ENCODE assay signal across 10 cellular contexts in genomic region chr11:125112235-125112604, GRCh38. TPM values are rescaled to one million over a fixed set of nuclear protein-coding genes. Genes with fewer than 3 reads are reported as not detected.
DNase-seq lines count a peak whose midpoint lies in the region; ATAC-seq and TF ChIP-seq lines count a peak whose summit lies in the region.
"Had no signal": no experiment of that assay in that cellular context is flagged by ENCODE, and none has a peak within 500 bp of the region (broad histone marks: within the 10 kb centered on the region; RNA-seq: fewer than 3 reads in every experiment).

No MANE protein-coding gene starts in this region.

- peaks cover 21% of the 10 kb centered on the region for H3K79me2 ChIP-seq in MM.1S (ENCODE audit: low read length)

- no peaks in the 10 kb centered on the region for H3K9me2 ChIP-seq in MM.1S (replicated peaks; ENCODE audit: insufficient read depth, low read length)

- H3K27me3 ChIP-seq in MM.1S (replicated peaks; ENCODE audit: insufficient read depth, low read length), result no peaks in the 10 kb centered on the region
- no peaks in the 10 kb centered on the region for H3K27me3 ChIP-seq in dorsolateral prefrontal cortex

- H3F3A ChIP-seq in MM.1S (ENCODE audit: insufficient read depth, low read length), result peaks cover 5% of the 10 kb centered on the region; the same call in 1 of the 2 replicates

- no peaks in the 10 kb centered on the region for H4K20me1 ChIP-seq in MM.1S (ENCODE audit: insufficient read depth, low read length)

- peak overlapping the region; percentile 21; the same call in 1 of the 2 replicates for H3K9ac ChIP-seq in MM.1S (ENCODE audit: low read length)

- H3K27ac Mint-ChIP-seq in neural crest cell (ENCODE audit: unreplicated experiment), result peak overlapping the region; percentile 76

- H3K27me3 Mint-ChIP-seq in neural crest cell (ENCODE audit: low read depth), result peaks cover 9% of the 10 kb centered on the region

- peak overlapping the region; percentile 95 for H3K4me3 Mint-ChIP-seq in neural crest cell

- H3K36me3 ChIP-seq in MM.1S (replicated peaks; ENCODE audit: insufficient read depth, low read length), result no peaks in the 10 kb centered on the region

- peaks cover 11% of the 10 kb centered on the region for H3K4me1 ChIP-seq in MM.1S (ENCODE audit: low read length)

- H3K4me2 ChIP-seq in MM.1S (ENCODE audit: low read depth, low read length), result peak overlapping the region; percentile 64

- peaks cover 22% of the 10 kb centered on the region for H3K4me1 Mint-ChIP-seq in neural crest cell

- peak overlapping the region; percentile 59 for H2AFZ ChIP-seq in MM.1S (ENCODE audit: low read length)

- H3K36me3 Mint-ChIP-seq in neural crest cell (ENCODE audit: low read depth), result peaks cover 18% of the 10 kb centered on the region

- intact Hi-C loops in dorsolateral prefrontal cortex (cut with DNase I), result loop anchor here (5.0 to 10.0 kb wide), 6 partner anchors 50 to 515 kb away; partner anchors contain the start of genes CCDC15 (in 2 of the 2), CHEK1 (in 1 of the 2), FEZ1 (in 1 of the 2) and PKNOX2 (in 1 of the 2)

- ATAC-seq in HG03571 (IDR thresholded peaks at IDR 0.05; ENCODE audit: unreplicated experiment), result no peak

- no peaks in the 10 kb centered on the region for H3K9me3 ChIP-seq in MM.1S (replicated peaks; ENCODE audit: insufficient read depth, low read length)

- H3K9me3 Mint-ChIP-seq in neural crest cell, result peaks cover 4% of the 10 kb centered on the region

- TF ChIP-seq CTCF in C4-2B (conservative IDR thresholded peaks at IDR 0.05), result no peak
- no peak for TF ChIP-seq CTCF in MM.1S (IDR thresholded peaks at IDR 0.05; ENCODE audit: low read length)
- TF ChIP-seq CTCF in dorsolateral prefrontal cortex (IDR thresholded peaks at IDR 0.05 in 54 of 56, conservative IDR thresholded peaks at IDR 0.05 in 2 of 56; ENCODE audit: low read depth in 1 of 56, partially characterized antibody in 56 of 56), result no peak
- no peak for TF ChIP-seq CTCF in neural crest cell (conservative IDR thresholded peaks at IDR 0.05)

- H3K4me3 ChIP-seq in MM.1S (ENCODE audit: low read length), result peak overlapping the region; percentile 54
- H3K4me3 ChIP-seq in dorsolateral prefrontal cortex, result peak overlapping the region; percentile 11 to 97 (median 82)

- no peak for DNase-seq in MM.1S
- no peak for DNase-seq in dorsolateral prefrontal cortex
- no peak for DNase-seq in neural crest cell (ENCODE audit: low read depth, low spot score)
- DNase-seq in stimulated activated CD8-positive, alpha-beta memory T cell treated with anti-CD3 and anti-CD28 coated beads, Interleukin-4, amount 100 ng/mL, for 48 hours, result no peak
- DNase-seq in dedifferentiated amniotic fluid mesenchymal stem cell (ENCODE audit: extremely low spot score), result no peak
- DNase-seq in NCI-H446 treated with DMSO at 0.1 percent for 48 hours (lab: John Stamatoyannopoulos, UW), result no peak

- H3K27ac ChIP-seq in C4-2B (peak overlapping the region; percentile 20; the same call in 1 of the 2 replicates), MM.1S (ENCODE audit: low read length) (peak overlapping the region; percentile 18; the same call in 1 of the 2 replicates), dorsolateral prefrontal cortex (peak overlapping the region in 54 of 59 donors; percentile 11 to 92 (median 77))

RNA-seq across cellular contexts. Expression of gene TMEM218, which starts 0.8 kb away (rescaled TPM):
- 10 to 100 TPM in 52 of 120 experiments, 1 to 10 TPM in 68; 5.4 to 17.7 (median 9.7) TPM for total RNA-seq in dorsolateral prefrontal cortex
- total RNA-seq in neural crest cell, result 30.4 and 34.6 TPM in 2 replicates

RNA-seq across cellular contexts. Expression of gene SLC37A2, which starts 49.1 kb away (rescaled TPM):
- total RNA-seq in dorsolateral prefrontal cortex (1 to 10 TPM in 108 of 120 experiments, under 1 TPM in 12; 0.24 to 9.8 (median 2.3) TPM), neural crest cell (0.98 and 1.2 TPM in 2 replicates)

RNA-seq across cellular contexts. Expression of gene PKNOX2, which starts 52.3 kb away (rescaled TPM):
- total RNA-seq in dorsolateral prefrontal cortex, result 10 to 100 TPM; 19.6 to 99.6 (median 55.2) TPM
- total RNA-seq in neural crest cell, result 21.5 and 23.5 TPM in 2 replicates
- total RNA-seq: M059J, renal cortical epithelial cell had no signal

Comparison
In these comparisons a context has a peak if more than half of its experiments do, and no peak if none do; other contexts are left out.
1. H3K27ac ChIP-seq: peak in every context shown above with its lines; median percentile 77 in dorsolateral prefrontal cortex; 20 in C4-2B; 18 in MM.1S.